In genomic region chr2:17918789-17919188, GRCh38 we compare ENCODE assay signal across 11 cellular contexts. TPM values are rescaled to one million over a fixed set of nuclear protein-coding genes. Genes with fewer than 3 reads are reported as not detected.
DNase-seq lines count a peak whose midpoint lies in the region; ATAC-seq and TF ChIP-seq lines count a peak whose summit lies in the region.
"Had no signal": no experiment of that assay in that cellular context is flagged by ENCODE, and none has a peak within 500 bp of the region (broad histone marks: within the 10 kb centered on the region; RNA-seq: fewer than 3 reads in every experiment).

No MANE protein-coding gene starts in this region.

- TF ChIP-seq CTCF in brain microvascular endothelial cell (IDR thresholded peaks at IDR 0.05; ENCODE audit: low read depth, low read length, missing control alignments) (peak; percentile 42), esophagus squamous epithelium (IDR thresholded peaks at IDR 0.05) (no peak)

- TF ChIP-seq POLR2A in esophagus squamous epithelium (IDR thresholded peaks at IDR 0.05): no peak

- H3K27ac ChIP-seq in brain microvascular endothelial cell (no peak overlapping the region), mesendoderm (ENCODE audit: low read depth, low read length) (no peak overlapping the region), esophagus squamous epithelium (no peak overlapping the region)

- H3K36me3 ChIP-seq in brain microvascular endothelial cell (replicated peaks) (no peaks in the 10 kb centered on the region), mesendoderm (ENCODE audit: control insufficient read depth, insufficient read depth, low read length) (no peaks in the 10 kb centered on the region), esophagus squamous epithelium (peaks cover 0 to 6% (median 0%) of the 10 kb centered on the region in 3 donors)

- DNase-seq in DMS153 treated with DMSO at 0.1 percent for 48 hours (lab: John Stamatoyannopoulos, UW; ENCODE audit: unreplicated experiment): peak; percentile 25
- peak; percentile 6 for DNase-seq in NAMALWA (ENCODE audit: low spot score)
- no peak for DNase-seq in brain microvascular endothelial cell
- DNase-seq in mesendoderm: peak; percentile 73
- no peak for DNase-seq in esophagus squamous epithelium (lab: John Stamatoyannopoulos, UW)
- DNase-seq in T-helper 1 cell: no peak
- DNase-seq: activated gamma-delta T cell treated with Interleukin-2 at 50 U/mL for 16 hours, dermis blood vessel endothelial cell, trophoblast cell had no signal

- in situ Hi-C loops in brain microvascular endothelial cell (cut with HindIII; ENCODE audit: low pct_ligation_motif_present, low sequenced_read_pairs): no loop called here

- H3K9ac ChIP-seq in mesendoderm (ENCODE audit: low read length): no peak overlapping the region

- no peak overlapping the region for H3K23ac ChIP-seq in mesendoderm (ENCODE audit: low read length)

- no peaks in the 10 kb centered on the region for H3K4me1 ChIP-seq in mesendoderm (ENCODE audit: control insufficient read depth, low read depth, low read length)
- no peaks in the 10 kb centered on the region for H3K4me1 ChIP-seq in esophagus squamous epithelium

- no peak overlapping the region for H4K8ac ChIP-seq in mesendoderm (ENCODE audit: low read depth, low read length)

- no peak overlapping the region for H3K4ac ChIP-seq in mesendoderm (ENCODE audit: low read depth, low read length)

- no peak overlapping the region for H3K4me2 ChIP-seq in mesendoderm (ENCODE audit: low read length)

- no peaks in the 10 kb centered on the region for H3K9me3 ChIP-seq in esophagus squamous epithelium

- no peak overlapping the region for H2AK5ac ChIP-seq in mesendoderm (ENCODE audit: low read length)

- intact Hi-C loops in esophagus squamous epithelium (cut with DNase I): no loop called here

- no peaks in the 10 kb centered on the region for H3K79me2 ChIP-seq in mesendoderm (ENCODE audit: control insufficient read depth, insufficient read depth, low read length)

- no peak overlapping the region for H2BK5ac ChIP-seq in mesendoderm (ENCODE audit: low read length)

- H4K5ac ChIP-seq in mesendoderm (ENCODE audit: low read length): no peak overlapping the region

- no peak for ATAC-seq in HG02870 (IDR thresholded peaks at IDR 0.05; ENCODE audit: unreplicated experiment)
- ATAC-seq in HG03280 (IDR thresholded peaks at IDR 0.05; ENCODE audit: unreplicated experiment): no peak

- peaks cover 1% of the 10 kb centered on the region for H3K79me1 ChIP-seq in mesendoderm (ENCODE audit: low read length)

- no peak overlapping the region for H3K56ac ChIP-seq in mesendoderm (ENCODE audit: low read length)

- no peak overlapping the region for H3K18ac ChIP-seq in mesendoderm (ENCODE audit: low read length)

- H2BK15ac ChIP-seq in mesendoderm (replicated peaks; ENCODE audit: low read depth): no peak overlapping the region

- no CpG with 5 or more reads among the region's 1 CpG for WGBS in mesendoderm (ENCODE audit: extremely low coverage, insufficient coverage, low lambda C conversion rate)
- WGBS in esophagus squamous epithelium, 2 donors: 25 to 50% methylated on average over 1 of the region's 1 CpG

- H3K27me3 ChIP-seq in brain microvascular endothelial cell (replicated peaks): no peaks in the 10 kb centered on the region
- no peaks in the 10 kb centered on the region for H3K27me3 ChIP-seq in mesendoderm (ENCODE audit: insufficient read depth, low read length, poor library complexity)
- H3K27me3 ChIP-seq in esophagus squamous epithelium: no peaks in the 10 kb centered on the region

- H3K4me3 ChIP-seq in brain microvascular endothelial cell (ENCODE audit: low read depth, low read length): no peak overlapping the region
- H3K4me3 ChIP-seq in mesendoderm (ENCODE audit: low read length): no peak overlapping the region
- H3K4me3 ChIP-seq in esophagus squamous epithelium: no peak overlapping the region

- H2BK120ac ChIP-seq in mesendoderm (ENCODE audit: low read depth, low read length): no peak overlapping the region

RNA-seq across cellular contexts. Expression of gene KCNS3, which starts 40.3 kb away (rescaled TPM):
- 4.5 TPM for polyA plus RNA-seq in mesendoderm (2013, experiment 1 of 2)
- 4.9 TPM for polyA plus RNA-seq in mesendoderm (2013, experiment 2 of 2)
- total RNA-seq in esophagus squamous epithelium: 10 to 100 TPM in 3 of 4 donors, 1 to 10 TPM in 1; 8.6 to 33.5 (median 21.5) TPM

Comparison
In these comparisons a context has a peak if more than half of its experiments do, and no peak if none do; other contexts are left out.
1. DNase-seq: peak in DMS153 treated with DMSO at 0.1 percent for 48 hours (single experiment), NAMALWA (single experiment) and mesendoderm (single experiment); none in brain microvascular endothelial cell (single experiment), esophagus squamous epithelium (single experiment) and T-helper 1 cell (0 of 5).